8 cellular contexts compared by ENCODE assay signal in genomic region chr12:85057370-85057963, GRCh38. TPM values are rescaled to one million over a fixed set of nuclear protein-coding genes. Genes with fewer than 3 reads are reported as not detected.
DNase-seq lines count a peak whose midpoint lies in the region; ATAC-seq and TF ChIP-seq lines count a peak whose summit lies in the region.

No MANE protein-coding gene starts in this region.

- H3K36me3 ChIP-seq in breast epithelium: no peaks in the 10 kb centered on the region
- no peaks in the 10 kb centered on the region for H3K36me3 ChIP-seq in lung (ENCODE audit: control insufficient read depth in 2 of 2, insufficient read depth in 2 of 2, low read length in 2 of 2)

- DNase-seq in DMS53 (lab: John Stamatoyannopoulos, UW): peak; percentile 80
- peak; percentile 61 for DNase-seq in NCI-H748 (lab: John Stamatoyannopoulos, UW; ENCODE audit: unreplicated experiment)
- no peak for DNase-seq in breast epithelium (ENCODE audit: low spot score in 2 of 2)
- no peak for DNase-seq in lung (ENCODE audit: low spot score)
- no peak for DNase-seq in NCI-H2107 treated with DMSO at 0.1 percent for 48 hours (lab: John Stamatoyannopoulos, UW; ENCODE audit: unreplicated experiment)
- no peak for DNase-seq in DMS153 treated with DMSO at 0.1 percent for 48 hours (lab: John Stamatoyannopoulos, UW; ENCODE audit: unreplicated experiment)

- H3K4me1 ChIP-seq in breast epithelium: no peaks in the 10 kb centered on the region
- H3K4me1 ChIP-seq in lung (ENCODE audit: control insufficient read depth in 2 of 2, insufficient read depth in 2 of 2, low read length in 2 of 2): no peaks in the 10 kb centered on the region

- H3K9me3 ChIP-seq in breast epithelium (no peaks in the 10 kb centered on the region), lung (ENCODE audit: control insufficient read depth in 2 of 2, insufficient read depth in 1 of 2, low read length in 1 of 2) (no peaks in the 10 kb centered on the region)

- TF ChIP-seq CTCF in breast epithelium (IDR thresholded peaks at IDR 0.05): peak; percentile 26 to 58 (median 47)
- peak; percentile 23 for TF ChIP-seq CTCF in lung (IDR thresholded peaks at IDR 0.05; ENCODE audit: control extremely low read depth, extremely low read depth)

- H3K27me3 ChIP-seq in breast epithelium (no peaks in the 10 kb centered on the region), lung (ENCODE audit: control insufficient read depth, insufficient read depth) (no peaks in the 10 kb centered on the region)

- TF ChIP-seq POLR2A in breast epithelium (IDR thresholded peaks at IDR 0.05): no peak

- ATAC-seq in GM18907 (IDR thresholded peaks at IDR 0.05; ENCODE audit: unreplicated experiment) (peak; percentile 74), HG03097 (IDR thresholded peaks at IDR 0.05; ENCODE audit: low FRiP score, unreplicated experiment) (peak; percentile 71), lung (ENCODE audit: insufficient read depth, low FRiP score) (peak; percentile 75)

- WGBS in lung, 2 donors: 51% methylated on average over 2 of the region's 2 CpGs

- H3K27ac ChIP-seq in breast epithelium: no peak overlapping the region
- H3K27ac ChIP-seq in lung (ENCODE audit: low read depth in 1 of 2, low read length in 1 of 2): no peak overlapping the region

- intact Hi-C loops in breast epithelium (cut with DNase I; ENCODE audit: low total_unique reads): no loop called here

- H3K4me3 ChIP-seq in breast epithelium (no peak overlapping the region), lung (no peak overlapping the region)

RNA-seq across cellular contexts. Expression of gene LRRIQ1, which starts 21.3 kb away (rescaled TPM):
- 1 to 10 TPM in 1 of 3 donors, under 1 TPM in 2; 0.16 to 1.5 (median 0.66) TPM for total RNA-seq in breast epithelium
- 10 to 100 TPM; 19.4 to 33.2 TPM for total RNA-seq in lung
- 1 to 10 TPM; 3.4 to 4.6 TPM for polyA plus RNA-seq in lung

RNA-seq across cellular contexts. Expression of gene TSPAN19, which starts 21.4 kb away (rescaled TPM):
- not detected for total RNA-seq in breast epithelium
- total RNA-seq in lung: 10 to 100 TPM; 13.7 to 17.1 TPM
- 10 to 100 TPM; 10.5 to 21.5 TPM for polyA plus RNA-seq in lung

Comparison
In these comparisons a context has a peak if more than half of its experiments do, and no peak if none do; other contexts are left out.
1. DNase-seq: peak in DMS53 (single experiment) and NCI-H748 (single experiment); none in breast epithelium (0 of 2), lung (single experiment), NCI-H2107 treated with DMSO at 0.1 percent for 48 hours (single experiment) and DMS153 treated with DMSO at 0.1 percent for 48 hours (single experiment).
2. RNA of gene LRRIQ1, which starts 21.3 kb away (total RNA-seq): 19.4 to 33.2 TPM in lung; 0.16 to 1.5 TPM in breast epithelium; every median in the first group is over 4 times any median in the second.
3. RNA of gene TSPAN19, which starts 21.4 kb away (total RNA-seq): 13.7 to 17.1 TPM in lung; not detected in breast epithelium; every median in the first group is over 10 times any median in the second.
4. Peak in every context shown above with its lines, with median percentiles within 50 percentile points of each other: ATAC-seq.